ENCODE assay signal across 8 cellular contexts in genomic region chr15:77991658-77992201, GRCh38.
DNase-seq lines count a peak whose midpoint lies in the region; ATAC-seq and TF ChIP-seq lines count a peak whose summit lies in the region.
"Not testable (repeated sequence)": the region's sequence is repeated elsewhere in the genome, so short reads cannot be mapped to it uniquely, and the experiment has no call there.

No MANE protein-coding gene starts in this region.

- H3K27ac Mint-ChIP-seq in activated B cell treated with CpG ODN at 0.5 μM for 24 hours, result peak overlapping the region; percentile 50
- H3K27ac Mint-ChIP-seq in central memory CD8-positive, alpha-beta T cell (ENCODE audit: low read depth), result peak overlapping the region; percentile 65

- not testable (repeated sequence) for H3K36me3 ChIP-seq in BE2C, tibial artery
- peaks cover 11% of the 10 kb centered on the region for H3K36me3 ChIP-seq in lower lobe of right lung

- intact Hi-C loops in activated B cell treated with CpG ODN at 0.5 μM for 24 hours (cut with micrococcal nuclease) (loop anchor here (5.0 to 10.0 kb wide), 3 partner anchors 76 to 446 kb away; partner anchors contain the start of gene IREB2), tibial artery (cut with DNase I; ENCODE audit: low total_unique reads) (loop anchor here (5.0 kb wide), 2 partner anchors 86 to 156 kb away; partner anchors contain the start of genes IDH3A and TBC1D2B)
- intact Hi-C loops in lower lobe of right lung (cut with DNase I); posterior vena cava (cut with DNase I): not testable (repeated sequence)

- peaks cover 48% of the 10 kb centered on the region for H3K4me1 Mint-ChIP-seq in activated B cell treated with CpG ODN at 0.5 μM for 24 hours
- H3K4me1 Mint-ChIP-seq in central memory CD8-positive, alpha-beta T cell, result peaks cover 22% of the 10 kb centered on the region

- DNase-seq in BE2C, result peak; percentile 80
- DNase-seq in M059J (ENCODE audit: low read depth), result peak; percentile 55
- not testable (repeated sequence) for DNase-seq in activated B cell treated with CpG ODN at 0.5 μM for 24 hours; central memory CD8-positive, alpha-beta T cell (ENCODE audit: low spot score in 2 of 2)
- DNase-seq in globus pallidus (ENCODE audit: low spot score), result peak; percentile 58
- peak; percentile 57 for DNase-seq in lower lobe of right lung
- peak; percentile 91 for DNase-seq in posterior vena cava (ENCODE audit: low spot score)
- DNase-seq in tibial artery, result peak; percentile 71 to 92

- H3K4me3 ChIP-seq in BE2C (ENCODE audit: low read depth, low read length); lower lobe of right lung; tibial artery: not testable (repeated sequence)

- H3K9me3 ChIP-seq in BE2C, lower lobe of right lung, tibial artery: not testable (repeated sequence)

- not testable (repeated sequence) for H3K27me3 Mint-ChIP-seq in activated B cell treated with CpG ODN at 0.5 μM for 24 hours; central memory CD8-positive, alpha-beta T cell

- H3K4me3 Mint-ChIP-seq in activated B cell treated with CpG ODN at 0.5 μM for 24 hours, result not testable (repeated sequence)
- peak overlapping the region; percentile 13 for H3K4me3 Mint-ChIP-seq in central memory CD8-positive, alpha-beta T cell

- H3K4me1 ChIP-seq in BE2C (peaks cover 53% of the 10 kb centered on the region), lower lobe of right lung (peaks cover 32% of the 10 kb centered on the region), tibial artery (peaks cover 9 to 74% (median 54%) of the 10 kb centered on the region in 4 donors)

- ATAC-seq in activated B cell treated with CpG ODN at 0.5 μM for 24 hours (ENCODE audit: low read depth); central memory CD8-positive, alpha-beta T cell (replicated peaks; ENCODE audit: extremely low read depth, poor library complexity, severe bottlenecking): not testable (repeated sequence)
- peak; percentile 12 to 37 for ATAC-seq in lower lobe of right lung

- POLR2A ChIA-PET in activated B cell treated with CpG ODN at 0.5 μM for 24 hours (lab: Charles Lee), result not testable (repeated sequence)

- not testable (repeated sequence) for H3K27ac ChIP-seq in lower lobe of right lung
- peak overlapping the region; percentile 75 to 80 for H3K27ac ChIP-seq in tibial artery

- CTCF ChIA-PET in activated B cell treated with CpG ODN at 0.5 μM for 24 hours (lab: Charles Lee), result not testable (repeated sequence)

- H3K9me3 Mint-ChIP-seq in activated B cell treated with CpG ODN at 0.5 μM for 24 hours; central memory CD8-positive, alpha-beta T cell: not testable (repeated sequence)

- not testable (repeated sequence) for TF ChIP-seq CTCF in BE2C (IDR thresholded peaks at IDR 0.05; ENCODE audit: low read depth, low read length); activated B cell treated with CpG ODN at 0.5 μM for 24 hours (IDR thresholded peaks at IDR 0.05); lower lobe of right lung (IDR thresholded peaks at IDR 0.05); tibial artery (IDR thresholded peaks at IDR 0.05)

- H3K27me3 ChIP-seq in BE2C; lower lobe of right lung (ENCODE audit: low read depth); tibial artery: not testable (repeated sequence)

- not testable (repeated sequence) for H3K36me3 Mint-ChIP-seq in activated B cell treated with CpG ODN at 0.5 μM for 24 hours (ENCODE audit: low read depth)
- H3K36me3 Mint-ChIP-seq in central memory CD8-positive, alpha-beta T cell (ENCODE audit: insufficient read depth), result peaks cover 21% of the 10 kb centered on the region
